ENCODE assay signal across 2 cellular contexts in genomic region chr1:229148041-229148671, GRCh38.
A peak's percentile ranks its signal among the peaks of the same experiment; 100 is the strongest.
TF ChIP-seq lines count a peak whose summit lies in the region.

No MANE protein-coding gene starts in this region.

TF ChIP-seq in HEK293, 187 proteins besides CTCF, POLR2A, EP300 and RAD21 (continued from another document and continues in another):
- TF ChIP-seq ZNF266 (tag by site-specific recombination; IDR thresholded peaks at IDR 0.05; ENCODE audit: low read depth) (no peak), HOXA7 (CRISPR knock-in tag; IDR thresholded peaks at IDR 0.05; ENCODE audit: borderline replicate concordance) (no peak), YY2 (tag by site-specific recombination; IDR thresholded peaks at IDR 0.05) (no peak), ZNF518A (tag by site-specific recombination; conservative IDR thresholded peaks at IDR 0.05; ENCODE audit: low read depth) (no peak), KLF16 (tag by site-specific recombination; IDR thresholded peaks at IDR 0.05) (no peak), ZNF513 (tag by site-specific recombination; IDR thresholded peaks at IDR 0.05) (no peak), ZSCAN18 (tag by site-specific recombination; IDR thresholded peaks at IDR 0.05) (no peak), ZFP41 (tag by site-specific recombination; IDR thresholded peaks at IDR 0.05; ENCODE audit: borderline replicate concordance) (no peak), ZNF76 (tag by site-specific recombination; IDR thresholded peaks at IDR 0.05; ENCODE audit: borderline replicate concordance, low read depth) (no peak), ZBTB6 (tag by site-specific recombination; IDR thresholded peaks at IDR 0.05) (no peak), ZNF677 (tag by site-specific recombination; IDR thresholded peaks at IDR 0.05) (no peak), ATF2 (tag by site-specific recombination; IDR thresholded peaks at IDR 0.05; ENCODE audit: low read depth) (no peak), ZNF704 (tag by site-specific recombination; IDR thresholded peaks at IDR 0.05) (no peak), ZNF571 (tag by site-specific recombination; IDR thresholded peaks at IDR 0.05) (no peak)

TF ChIP-seq in K562, 482 proteins besides CTCF, POLR2A, EP300 and RAD21 (continued from another document and continues in another):
- TF ChIP-seq SP2 (IDR thresholded peaks at IDR 0.05; ENCODE audit: extremely low read depth, low read depth, low read length, poor library complexity, severe bottlenecking) (no peak), ZBTB11 (CRISPR knock-in tag; IDR thresholded peaks at IDR 0.05) (0 out of 6 replicates have a peak, but pooled peaks of 1 of the 3 experiments have one; percentile 12), ZNF3 (CRISPR knock-in tag; IDR thresholded peaks at IDR 0.05) (no peak), ZNF384 (IDR thresholded peaks at IDR 0.05; ENCODE audit: low read depth, low read length) (no peak), GABPA (tag; conservative IDR thresholded peaks at IDR 0.05; ENCODE audit: low read depth) (no peak), KDM1A (IDR thresholded peaks at IDR 0.05) (peak; percentile 87), CCNT2 (IDR thresholded peaks at IDR 0.05; ENCODE audit: borderline replicate concordance, extremely low read depth, insufficient read length, low read depth, low read length) (peak; percentile 71), RBM39 (optimal IDR thresholded peaks at IDR 0.05; ENCODE audit: low read depth, low read length) (no peak), BRD4 (IDR thresholded peaks at IDR 0.05) (no peak), ZKSCAN1 (IDR thresholded peaks at IDR 0.05; ENCODE audit: low read depth, low read length) (no peak), RFX5 (IDR thresholded peaks at IDR 0.05; ENCODE audit: low read depth, low read length) (no peak), MTF1 (CRISPR knock-in tag; IDR thresholded peaks at IDR 0.05; ENCODE audit: borderline replicate concordance) (no peak), MTA1 (IDR thresholded peaks at IDR 0.05; ENCODE audit: borderline replicate concordance) (no peak), CREB1 (IDR thresholded peaks at IDR 0.05) (no peak; the same call in 1 of the 2 replicates), CREB1 (CRISPR knock-in tag; IDR thresholded peaks at IDR 0.05) (no peak), SLC30A9 (CRISPR knock-in tag; IDR thresholded peaks at IDR 0.05) (no peak), MTA3 (IDR thresholded peaks at IDR 0.05; ENCODE audit: borderline replicate concordance) (peak; percentile 44; the same call in 1 of the 2 replicates), MCM5 (IDR thresholded peaks at IDR 0.05; ENCODE audit: low read depth) (no peak), CBFA2T3 (IDR thresholded peaks at IDR 0.05) (peak; percentile 97), HDAC8 (tag; IDR thresholded peaks at IDR 0.05) (no peak), ZBTB34 (CRISPR knock-in tag; IDR thresholded peaks at IDR 0.05) (no peak), MYNN (IDR thresholded peaks at IDR 0.05) (peak; percentile 72), MYNN (CRISPR knock-in tag; IDR thresholded peaks at IDR 0.05) (no peak), YY1 (IDR thresholded peaks at IDR 0.05; ENCODE audit: borderline replicate concordance in 1 of 3, control insufficient read depth in 1 of 3, extremely low read depth in 1 of 3, insufficient read depth in 3 of 3, insufficient read length in 1 of 3, insufficient replicate concordance in 2 of 3, low read depth in 1 of 3, low read length in 2 of 3) (no peak), NUFIP1 (IDR thresholded peaks at IDR 0.05; ENCODE audit: partially characterized antibody) (no peak), ZC3H4 (CRISPR knock-in tag; IDR thresholded peaks at IDR 0.05; ENCODE audit: borderline replicate concordance) (no peak), IRF9 (tag; IDR thresholded peaks at IDR 0.05) (no peak), NFRKB (IDR thresholded peaks at IDR 0.05; ENCODE audit: low read depth) (no peak), SIX5 (IDR thresholded peaks at IDR 0.05; ENCODE audit: borderline replicate concordance in 1 of 2, insufficient read depth in 1 of 2, low read depth in 1 of 2, low read length in 2 of 2) (no peak), ZNF395 (CRISPR knock-in tag; IDR thresholded peaks at IDR 0.05) (no peak), ZNF561 (CRISPR knock-in tag; conservative IDR thresholded peaks at IDR 0.05) (no peak), FOXK1 (CRISPR knock-in tag; IDR thresholded peaks at IDR 0.05; ENCODE audit: borderline replicate concordance) (no peak), FOS (IDR thresholded peaks at IDR 0.05; ENCODE audit: extremely low read depth, insufficient read length) (no peak), ZBTB5 (IDR thresholded peaks at IDR 0.05) (no peak), ZNF699 (CRISPR knock-in tag; IDR thresholded peaks at IDR 0.05; ENCODE audit: insufficient replicate concordance) (no peak), HEY1 (CRISPR knock-in tag; IDR thresholded peaks at IDR 0.05; ENCODE audit: borderline replicate concordance) (no peak), NR2F6 (CRISPR knock-in tag; IDR thresholded peaks at IDR 0.05) (no peak), ZNF224 (CRISPR knock-in tag; IDR thresholded peaks at IDR 0.05) (no peak), XRCC3 (IDR thresholded peaks at IDR 0.05) (no peak), CHD4 (IDR thresholded peaks at IDR 0.05; ENCODE audit: insufficient read depth, insufficient replicate concordance, low read depth, low read length, poor library complexity, severe bottlenecking) (no peak), MAX (CRISPR knock-in tag; IDR thresholded peaks at IDR 0.05) (no peak), KAT8 (IDR thresholded peaks at IDR 0.05; ENCODE audit: low read depth) (no peak), ZNF518B (CRISPR knock-in tag; IDR thresholded peaks at IDR 0.05) (no peak), DEAF1 (CRISPR knock-in tag; IDR thresholded peaks at IDR 0.05) (no peak), TFAM (CRISPR knock-in tag; conservative IDR thresholded peaks at IDR 0.05) (no peak), MYC (IDR thresholded peaks at IDR 0.05; ENCODE audit: low read depth, low read length) (no peak), MYC (CRISPR knock-in tag; IDR thresholded peaks at IDR 0.05; ENCODE audit: borderline replicate concordance, low read depth) (no peak), EP400 (IDR thresholded peaks at IDR 0.05) (no peak), ZBTB7A (IDR thresholded peaks at IDR 0.05; ENCODE audit: borderline replicate concordance, control insufficient read depth, low read depth, low read length) (peak; percentile 64; the same call in 1 of the 2 replicates)
